ENCODE assay signal across 1 cellular context in the genomic region with DNA sequence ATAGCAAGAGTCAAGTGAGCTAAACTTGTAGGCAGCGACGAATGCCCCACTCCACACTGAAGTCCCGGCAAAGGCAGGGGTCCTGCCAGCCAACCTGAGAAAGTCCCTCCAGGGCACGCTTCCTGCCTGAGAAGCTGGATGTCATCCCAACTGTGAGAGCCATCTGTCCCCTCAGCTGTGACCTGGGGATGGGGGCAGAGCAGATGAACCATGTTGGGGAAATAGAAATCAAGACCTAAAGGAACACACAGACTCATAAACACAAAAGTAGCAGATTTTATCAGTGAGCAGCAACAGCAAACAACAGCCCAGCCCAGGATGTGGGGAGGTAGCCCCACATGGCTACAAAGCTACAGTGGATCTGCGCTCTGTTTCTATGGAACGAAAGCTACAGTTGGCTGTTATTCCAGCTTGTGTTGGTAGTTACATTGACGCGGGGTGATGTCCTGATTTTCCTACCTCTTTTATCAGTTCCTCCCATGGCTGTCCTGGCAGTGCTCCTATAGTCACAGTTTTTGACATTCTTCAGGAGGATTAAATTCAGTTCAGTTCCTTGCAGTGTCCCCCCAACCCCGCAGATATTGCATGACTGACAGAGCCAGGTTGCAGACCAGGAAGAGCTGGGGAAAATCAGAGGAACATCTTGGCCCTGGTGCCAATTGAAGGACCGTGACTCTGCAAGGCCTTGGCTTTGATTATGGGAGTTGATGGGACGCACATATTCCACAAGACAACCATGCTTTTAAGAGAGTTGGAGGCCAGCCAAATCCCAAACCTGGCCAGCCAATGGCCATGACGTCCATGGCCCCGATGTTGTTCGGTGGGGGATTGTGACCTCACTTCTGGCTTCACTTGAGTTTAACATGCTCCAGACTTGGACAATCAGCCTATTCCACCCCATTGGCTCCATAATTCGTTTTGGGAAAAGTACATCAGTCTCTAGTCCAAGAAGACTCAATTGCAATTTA.
TF ChIP-seq lines count a peak whose summit lies in the region.

No MANE protein-coding gene starts in this region.

TF ChIP-seq in GM23338, 12 proteins besides CTCF, POLR2A, EP300 and RAD21 (continued from another document):
- TF ChIP-seq, protein P1, sequence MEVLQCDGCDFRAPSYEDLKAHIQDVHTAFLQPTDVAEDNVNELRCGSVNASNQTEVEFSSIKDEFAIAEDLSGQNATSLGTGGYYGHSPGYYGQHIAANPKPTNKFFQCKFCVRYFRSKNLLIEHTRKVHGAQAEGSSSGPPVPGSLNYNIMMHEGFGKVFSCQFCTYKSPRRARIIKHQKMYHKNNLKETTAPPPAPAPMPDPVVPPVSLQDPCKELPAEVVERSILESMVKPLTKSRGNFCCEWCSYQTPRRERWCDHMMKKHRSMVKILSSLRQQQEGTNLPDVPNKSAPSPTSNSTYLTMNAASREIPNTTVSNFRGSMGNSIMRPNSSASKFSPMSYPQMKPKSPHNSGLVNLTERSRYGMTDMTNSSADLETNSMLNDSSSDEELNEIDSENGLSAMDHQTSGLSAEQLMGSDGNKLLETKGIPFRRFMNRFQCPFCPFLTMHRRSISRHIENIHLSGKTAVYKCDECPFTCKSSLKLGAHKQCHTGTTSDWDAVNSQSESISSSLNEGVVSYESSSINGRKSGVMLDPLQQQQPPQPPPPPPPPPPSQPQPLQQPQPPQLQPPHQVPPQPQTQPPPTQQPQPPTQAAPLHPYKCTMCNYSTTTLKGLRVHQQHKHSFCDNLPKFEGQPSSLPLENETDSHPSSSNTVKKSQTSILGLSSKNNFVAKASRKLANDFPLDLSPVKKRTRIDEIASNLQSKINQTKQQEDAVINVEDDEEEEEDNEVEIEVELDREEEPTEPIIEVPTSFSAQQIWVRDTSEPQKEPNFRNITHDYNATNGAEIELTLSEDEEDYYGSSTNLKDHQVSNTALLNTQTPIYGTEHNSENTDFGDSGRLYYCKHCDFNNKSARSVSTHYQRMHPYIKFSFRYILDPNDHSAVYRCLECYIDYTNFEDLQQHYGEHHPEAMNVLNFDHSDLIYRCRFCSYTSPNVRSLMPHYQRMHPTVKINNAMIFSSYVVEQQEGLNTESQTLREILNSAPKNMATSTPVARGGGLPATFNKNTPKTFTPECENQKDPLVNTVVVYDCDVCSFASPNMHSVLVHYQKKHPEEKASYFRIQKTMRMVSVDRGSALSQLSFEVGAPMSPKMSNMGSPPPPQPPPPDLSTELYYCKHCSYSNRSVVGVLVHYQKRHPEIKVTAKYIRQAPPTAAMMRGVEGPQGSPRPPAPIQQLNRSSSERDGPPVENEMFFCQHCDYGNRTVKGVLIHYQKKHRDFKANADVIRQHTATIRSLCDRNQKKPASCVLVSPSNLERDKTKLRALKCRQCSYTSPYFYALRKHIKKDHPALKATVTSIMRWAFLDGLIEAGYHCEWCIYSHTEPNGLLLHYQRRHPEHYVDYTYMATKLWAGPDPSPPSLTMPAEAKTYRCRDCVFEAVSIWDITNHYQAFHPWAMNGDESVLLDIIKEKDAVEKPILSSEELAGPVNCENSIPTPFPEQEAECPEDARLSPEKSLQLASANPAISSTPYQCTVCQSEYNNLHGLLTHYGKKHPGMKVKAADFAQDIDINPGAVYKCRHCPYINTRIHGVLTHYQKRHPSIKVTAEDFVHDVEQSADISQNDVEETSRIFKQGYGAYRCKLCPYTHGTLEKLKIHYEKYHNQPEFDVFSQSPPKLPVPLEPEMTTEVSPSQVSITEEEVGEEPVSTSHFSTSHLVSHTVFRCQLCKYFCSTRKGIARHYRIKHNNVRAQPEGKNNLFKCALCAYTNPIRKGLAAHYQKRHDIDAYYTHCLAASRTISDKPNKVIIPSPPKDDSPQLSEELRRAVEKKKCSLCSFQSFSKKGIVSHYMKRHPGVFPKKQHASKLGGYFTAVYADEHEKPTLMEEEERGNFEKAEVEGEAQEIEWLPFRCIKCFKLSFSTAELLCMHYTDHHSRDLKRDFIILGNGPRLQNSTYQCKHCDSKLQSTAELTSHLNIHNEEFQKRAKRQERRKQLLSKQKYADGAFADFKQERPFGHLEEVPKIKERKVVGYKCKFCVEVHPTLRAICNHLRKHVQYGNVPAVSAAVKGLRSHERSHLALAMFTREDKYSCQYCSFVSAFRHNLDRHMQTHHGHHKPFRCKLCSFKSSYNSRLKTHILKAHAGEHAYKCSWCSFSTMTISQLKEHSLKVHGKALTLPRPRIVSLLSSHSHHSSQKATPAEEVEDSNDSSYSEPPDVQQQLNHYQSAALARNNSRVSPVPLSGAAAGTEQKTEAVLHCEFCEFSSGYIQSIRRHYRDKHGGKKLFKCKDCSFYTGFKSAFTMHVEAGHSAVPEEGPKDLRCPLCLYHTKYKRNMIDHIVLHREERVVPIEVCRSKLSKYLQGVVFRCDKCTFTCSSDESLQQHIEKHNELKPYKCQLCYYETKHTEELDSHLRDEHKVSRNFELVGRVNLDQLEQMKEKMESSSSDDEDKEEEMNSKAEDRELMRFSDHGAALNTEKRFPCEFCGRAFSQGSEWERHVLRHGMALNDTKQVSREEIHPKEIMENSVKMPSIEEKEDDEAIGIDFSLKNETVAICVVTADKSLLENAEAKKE (CRISPR knock-in tag; IDR thresholded peaks at IDR 0.05), result no peak
- TF ChIP-seq EZH2 (IDR thresholded peaks at IDR 0.05; ENCODE audit: low read depth, unreplicated experiment) (no peak), ZNF331 (CRISPR knock-in tag; IDR thresholded peaks at IDR 0.05; ENCODE audit: low read depth) (no peak), NANOG (IDR thresholded peaks at IDR 0.05; ENCODE audit: borderline replicate concordance) (no peak), POLR2AphosphoS5 (IDR thresholded peaks at IDR 0.05; ENCODE audit: low read depth) (no peak), CREB1 (CRISPR knock-in tag; IDR thresholded peaks at IDR 0.05; ENCODE audit: low read depth) (no peak), STAT1 (IDR thresholded peaks at IDR 0.05; ENCODE audit: unreplicated experiment) (no peak), ZNF114 (CRISPR knock-in tag; IDR thresholded peaks at IDR 0.05) (no peak), JUNB (IDR thresholded peaks at IDR 0.05; ENCODE audit: unreplicated experiment) (no peak)
- TF ChIP-seq, protein P2, sequence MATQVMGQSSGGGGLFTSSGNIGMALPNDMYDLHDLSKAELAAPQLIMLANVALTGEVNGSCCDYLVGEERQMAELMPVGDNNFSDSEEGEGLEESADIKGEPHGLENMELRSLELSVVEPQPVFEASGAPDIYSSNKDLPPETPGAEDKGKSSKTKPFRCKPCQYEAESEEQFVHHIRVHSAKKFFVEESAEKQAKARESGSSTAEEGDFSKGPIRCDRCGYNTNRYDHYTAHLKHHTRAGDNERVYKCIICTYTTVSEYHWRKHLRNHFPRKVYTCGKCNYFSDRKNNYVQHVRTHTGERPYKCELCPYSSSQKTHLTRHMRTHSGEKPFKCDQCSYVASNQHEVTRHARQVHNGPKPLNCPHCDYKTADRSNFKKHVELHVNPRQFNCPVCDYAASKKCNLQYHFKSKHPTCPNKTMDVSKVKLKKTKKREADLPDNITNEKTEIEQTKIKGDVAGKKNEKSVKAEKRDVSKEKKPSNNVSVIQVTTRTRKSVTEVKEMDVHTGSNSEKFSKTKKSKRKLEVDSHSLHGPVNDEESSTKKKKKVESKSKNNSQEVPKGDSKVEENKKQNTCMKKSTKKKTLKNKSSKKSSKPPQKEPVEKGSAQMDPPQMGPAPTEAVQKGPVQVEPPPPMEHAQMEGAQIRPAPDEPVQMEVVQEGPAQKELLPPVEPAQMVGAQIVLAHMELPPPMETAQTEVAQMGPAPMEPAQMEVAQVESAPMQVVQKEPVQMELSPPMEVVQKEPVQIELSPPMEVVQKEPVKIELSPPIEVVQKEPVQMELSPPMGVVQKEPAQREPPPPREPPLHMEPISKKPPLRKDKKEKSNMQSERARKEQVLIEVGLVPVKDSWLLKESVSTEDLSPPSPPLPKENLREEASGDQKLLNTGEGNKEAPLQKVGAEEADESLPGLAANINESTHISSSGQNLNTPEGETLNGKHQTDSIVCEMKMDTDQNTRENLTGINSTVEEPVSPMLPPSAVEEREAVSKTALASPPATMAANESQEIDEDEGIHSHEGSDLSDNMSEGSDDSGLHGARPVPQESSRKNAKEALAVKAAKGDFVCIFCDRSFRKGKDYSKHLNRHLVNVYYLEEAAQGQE (IDR thresholded peaks at IDR 0.05; ENCODE audit: unreplicated experiment), result no peak
- TF ChIP-seq, protein P3, sequence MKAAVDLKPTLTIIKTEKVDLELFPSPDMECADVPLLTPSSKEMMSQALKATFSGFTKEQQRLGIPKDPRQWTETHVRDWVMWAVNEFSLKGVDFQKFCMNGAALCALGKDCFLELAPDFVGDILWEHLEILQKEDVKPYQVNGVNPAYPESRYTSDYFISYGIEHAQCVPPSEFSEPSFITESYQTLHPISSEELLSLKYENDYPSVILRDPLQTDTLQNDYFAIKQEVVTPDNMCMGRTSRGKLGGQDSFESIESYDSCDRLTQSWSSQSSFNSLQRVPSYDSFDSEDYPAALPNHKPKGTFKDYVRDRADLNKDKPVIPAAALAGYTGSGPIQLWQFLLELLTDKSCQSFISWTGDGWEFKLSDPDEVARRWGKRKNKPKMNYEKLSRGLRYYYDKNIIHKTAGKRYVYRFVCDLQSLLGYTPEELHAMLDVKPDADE (IDR thresholded peaks at IDR 0.05), result no peak
